In genomic region chr2:239365782-239366435, GRCh38 we compare ENCODE assay signal across 1 cellular context.
TF ChIP-seq lines count a peak whose summit lies in the region.

No MANE protein-coding gene starts in this region.

TF ChIP-seq in HepG2, 621 proteins besides CTCF, POLR2A, EP300 and RAD21 (continues in another document):
- no peak for TF ChIP-seq ZNF737 (CRISPR knock-in tag; IDR thresholded peaks at IDR 0.05; ENCODE audit: borderline replicate concordance)
- peak; percentile 71 for TF ChIP-seq AGO2 (optimal IDR thresholded peaks at IDR 0.05; ENCODE audit: low read depth, low read length)
- no peak for TF ChIP-seq ZNF782 (CRISPR knock-in tag; IDR thresholded peaks at IDR 0.05; ENCODE audit: borderline replicate concordance)
- TF ChIP-seq ATF7 (IDR thresholded peaks at IDR 0.05), result no peak
- peak; percentile 44; the same call in 1 of the 2 replicates for TF ChIP-seq ATF7 (CRISPR knock-in tag; IDR thresholded peaks at IDR 0.05)
- TF ChIP-seq ZNF318 (CRISPR knock-in tag; IDR thresholded peaks at IDR 0.05), result no peak
- no peak for TF ChIP-seq KDM5A (IDR thresholded peaks at IDR 0.05; ENCODE audit: borderline replicate concordance, low read length)
- TF ChIP-seq ZNF674 (CRISPR knock-in tag; IDR thresholded peaks at IDR 0.05; ENCODE audit: low read depth), result no peak
- no peak for TF ChIP-seq MAZ (IDR thresholded peaks at IDR 0.05; ENCODE audit: borderline replicate concordance, low read depth, low read length)
- TF ChIP-seq MAZ (CRISPR knock-in tag; IDR thresholded peaks at IDR 0.05; ENCODE audit: low read depth), result no peak
- no peak for TF ChIP-seq ZNF883 (CRISPR knock-in tag; IDR thresholded peaks at IDR 0.05; ENCODE audit: not compliant biosample characterization)
- TF ChIP-seq MED1 (CRISPR knock-in tag; IDR thresholded peaks at IDR 0.05), result no peak
- no peak for TF ChIP-seq MYNN (CRISPR knock-in tag; IDR thresholded peaks at IDR 0.05; ENCODE audit: low read depth)
- TF ChIP-seq ZNF280B (CRISPR knock-in tag; IDR thresholded peaks at IDR 0.05; ENCODE audit: borderline replicate concordance), result 0 out of 2 replicates have a peak, but pooled peaks have one; percentile 67
- TF ChIP-seq HDAC2 (CRISPR knock-in tag; IDR thresholded peaks at IDR 0.05), result no peak
- TF ChIP-seq ZNF33A (CRISPR knock-in tag; IDR thresholded peaks at IDR 0.05; ENCODE audit: borderline replicate concordance), result no peak
- no peak for TF ChIP-seq ZKSCAN8 (CRISPR knock-in tag; IDR thresholded peaks at IDR 0.05; ENCODE audit: borderline replicate concordance)
- no peak for TF ChIP-seq ASH2L (IDR thresholded peaks at IDR 0.05; ENCODE audit: insufficient read length, low read depth, low read length)
- no peak for TF ChIP-seq PPARG (CRISPR knock-in tag; conservative IDR thresholded peaks at IDR 0.05)
- TF ChIP-seq ZNF180 (CRISPR knock-in tag; IDR thresholded peaks at IDR 0.05; ENCODE audit: borderline replicate concordance, low read depth), result no peak
- no peak for TF ChIP-seq MBNL3 (CRISPR knock-in tag; conservative IDR thresholded peaks at IDR 0.05)
- TF ChIP-seq KMT2B (CRISPR knock-in tag; IDR thresholded peaks at IDR 0.05), result no peak
- TF ChIP-seq MTA1 (CRISPR knock-in tag; IDR thresholded peaks at IDR 0.05; ENCODE audit: borderline replicate concordance), result peak; percentile 19; the same call in 1 of the 2 replicates
- no peak for TF ChIP-seq HNF4G (IDR thresholded peaks at IDR 0.05; ENCODE audit: borderline replicate concordance, low read depth, low read length)
- TF ChIP-seq HNF4G (CRISPR knock-in tag; IDR thresholded peaks at IDR 0.05; ENCODE audit: borderline replicate concordance, low read depth), result no peak
- peak; percentile 44; the same call in 1 of the 2 replicates for TF ChIP-seq ZNF225 (CRISPR knock-in tag; IDR thresholded peaks at IDR 0.05)
- no peak for TF ChIP-seq KDM5B (CRISPR knock-in tag; IDR thresholded peaks at IDR 0.05; ENCODE audit: borderline replicate concordance)
- TF ChIP-seq ONECUT2 (CRISPR knock-in tag; IDR thresholded peaks at IDR 0.05), result no peak
- TF ChIP-seq CBX2 (IDR thresholded peaks at IDR 0.05; ENCODE audit: low read depth, low read length), result no peak
- TF ChIP-seq CBX2 (CRISPR knock-in tag; IDR thresholded peaks at IDR 0.05; ENCODE audit: low read depth), result no peak
- TF ChIP-seq UBTF (CRISPR knock-in tag; IDR thresholded peaks at IDR 0.05), result no peak
- no peak for TF ChIP-seq RAD51 (IDR thresholded peaks at IDR 0.05; ENCODE audit: borderline replicate concordance)
- no peak for TF ChIP-seq RERE (CRISPR knock-in tag; IDR thresholded peaks at IDR 0.05; ENCODE audit: low read depth)
- TF ChIP-seq MXD3 (CRISPR knock-in tag; IDR thresholded peaks at IDR 0.05), result no peak
- TF ChIP-seq PHF20 (CRISPR knock-in tag; IDR thresholded peaks at IDR 0.05), result no peak
- no peak for TF ChIP-seq ELF4 (CRISPR knock-in tag; IDR thresholded peaks at IDR 0.05; ENCODE audit: borderline replicate concordance)
- no peak for TF ChIP-seq GPBP1L1 (CRISPR knock-in tag; IDR thresholded peaks at IDR 0.05)
- TF ChIP-seq KDM1A (CRISPR knock-in tag; IDR thresholded peaks at IDR 0.05), result no peak
- no peak for TF ChIP-seq GATA4 (IDR thresholded peaks at IDR 0.05; ENCODE audit: borderline replicate concordance, low read depth)
- TF ChIP-seq RCOR2 (CRISPR knock-in tag; IDR thresholded peaks at IDR 0.05), result no peak
- no peak for TF ChIP-seq ZNF383 (CRISPR knock-in tag; IDR thresholded peaks at IDR 0.05; ENCODE audit: borderline replicate concordance)
- TF ChIP-seq ZNF136 (CRISPR knock-in tag; IDR thresholded peaks at IDR 0.05; ENCODE audit: low read depth), result no peak
- no peak for TF ChIP-seq ZNF33B (CRISPR knock-in tag; IDR thresholded peaks at IDR 0.05)
- TF ChIP-seq HMGA1 (CRISPR knock-in tag; conservative IDR thresholded peaks at IDR 0.05), result no peak
- TF ChIP-seq ATF4 (CRISPR knock-in tag; IDR thresholded peaks at IDR 0.05), result no peak
